Comparison of ENCODE assay signal across 1 cellular context in genomic region chr17:44106801-44107200, GRCh38.
TF ChIP-seq lines count a peak whose summit lies in the region.

No MANE protein-coding gene starts in this region.

TF ChIP-seq in HepG2, 621 proteins besides CTCF, POLR2A, EP300 and RAD21:
- TF ChIP-seq ZNF121 (CRISPR knock-in tag; IDR thresholded peaks at IDR 0.05) (peak; percentile 27; the same call in 1 of the 2 replicates), FUBP1 (CRISPR knock-in tag; IDR thresholded peaks at IDR 0.05; ENCODE audit: borderline replicate concordance) (no peak), ZNF362 (CRISPR knock-in tag; IDR thresholded peaks at IDR 0.05; ENCODE audit: borderline replicate concordance) (peak; percentile 45; the same call in 1 of the 2 replicates), CAMTA2 (CRISPR knock-in tag; IDR thresholded peaks at IDR 0.05; ENCODE audit: borderline replicate concordance) (0 out of 2 replicates have a peak, but pooled peaks have one; percentile 39), HNF4A (CRISPR knock-in tag; IDR thresholded peaks at IDR 0.05) (peak; percentile 38; the same call in 1 of the 2 replicates), JUND (CRISPR knock-in tag; IDR thresholded peaks at IDR 0.05) (no peak), ZGPAT (CRISPR knock-in tag; IDR thresholded peaks at IDR 0.05) (0 out of 2 replicates have a peak, but pooled peaks have one; percentile 25), TEAD3 (CRISPR knock-in tag; optimal IDR thresholded peaks at IDR 0.05; ENCODE audit: borderline replicate concordance) (peak; percentile 71), ZNF710 (CRISPR knock-in tag; IDR thresholded peaks at IDR 0.05; ENCODE audit: borderline replicate concordance) (0 out of 2 replicates have a peak, but pooled peaks have one; percentile 40), ZNF501 (CRISPR knock-in tag; IDR thresholded peaks at IDR 0.05) (0 out of 2 replicates have a peak, but pooled peaks have one; percentile 24), ZBTB33 (CRISPR knock-in tag; IDR thresholded peaks at IDR 0.05) (0 out of 2 replicates have a peak, but pooled peaks have one; percentile 43), BRCA1 (CRISPR knock-in tag; IDR thresholded peaks at IDR 0.05) (0 out of 2 replicates have a peak, but pooled peaks have one; percentile 24), ZNF770 (CRISPR knock-in tag; IDR thresholded peaks at IDR 0.05) (peak; percentile 98), ZNF367 (CRISPR knock-in tag; IDR thresholded peaks at IDR 0.05; ENCODE audit: borderline replicate concordance) (0 out of 2 replicates have a peak, but pooled peaks have one; percentile 30), ZNF503 (CRISPR knock-in tag; IDR thresholded peaks at IDR 0.05) (0 out of 2 replicates have a peak, but pooled peaks have one; percentile 28), THAP8 (CRISPR knock-in tag; IDR thresholded peaks at IDR 0.05; ENCODE audit: borderline replicate concordance) (no peak), ZNF446 (CRISPR knock-in tag; IDR thresholded peaks at IDR 0.05) (no peak), ZNF510 (CRISPR knock-in tag; IDR thresholded peaks at IDR 0.05; ENCODE audit: low read depth) (no peak), ZNF670 (CRISPR knock-in tag; IDR thresholded peaks at IDR 0.05; ENCODE audit: borderline replicate concordance) (0 out of 2 replicates have a peak, but pooled peaks have one; percentile 26), ZNF629 (CRISPR knock-in tag; conservative IDR thresholded peaks at IDR 0.05) (peak; percentile 8; the same call in 1 of the 2 replicates), ZMYM3 (CRISPR knock-in tag; IDR thresholded peaks at IDR 0.05) (peak; percentile 59; the same call in 1 of the 2 replicates), KDM2A (CRISPR knock-in tag; IDR thresholded peaks at IDR 0.05; ENCODE audit: borderline replicate concordance, low read depth) (0 out of 2 replicates have a peak, but pooled peaks have one; percentile 11), KDM1A (CRISPR knock-in tag; IDR thresholded peaks at IDR 0.05) (0 out of 2 replicates have a peak, but pooled peaks have one; percentile 31), ZNF547 (CRISPR knock-in tag; IDR thresholded peaks at IDR 0.05) (no peak), SP2 (CRISPR knock-in tag; IDR thresholded peaks at IDR 0.05) (no peak), ZNF768 (CRISPR knock-in tag; IDR thresholded peaks at IDR 0.05) (no peak), SKI (IDR thresholded peaks at IDR 0.05; ENCODE audit: partially characterized antibody) (no peak), ATF5 (CRISPR knock-in tag; IDR thresholded peaks at IDR 0.05; ENCODE audit: low read depth) (no peak), ZNF460 (CRISPR knock-in tag; IDR thresholded peaks at IDR 0.05; ENCODE audit: borderline replicate concordance) (peak; percentile 43; the same call in 1 of the 2 replicates)
